In the genomic region with DNA sequence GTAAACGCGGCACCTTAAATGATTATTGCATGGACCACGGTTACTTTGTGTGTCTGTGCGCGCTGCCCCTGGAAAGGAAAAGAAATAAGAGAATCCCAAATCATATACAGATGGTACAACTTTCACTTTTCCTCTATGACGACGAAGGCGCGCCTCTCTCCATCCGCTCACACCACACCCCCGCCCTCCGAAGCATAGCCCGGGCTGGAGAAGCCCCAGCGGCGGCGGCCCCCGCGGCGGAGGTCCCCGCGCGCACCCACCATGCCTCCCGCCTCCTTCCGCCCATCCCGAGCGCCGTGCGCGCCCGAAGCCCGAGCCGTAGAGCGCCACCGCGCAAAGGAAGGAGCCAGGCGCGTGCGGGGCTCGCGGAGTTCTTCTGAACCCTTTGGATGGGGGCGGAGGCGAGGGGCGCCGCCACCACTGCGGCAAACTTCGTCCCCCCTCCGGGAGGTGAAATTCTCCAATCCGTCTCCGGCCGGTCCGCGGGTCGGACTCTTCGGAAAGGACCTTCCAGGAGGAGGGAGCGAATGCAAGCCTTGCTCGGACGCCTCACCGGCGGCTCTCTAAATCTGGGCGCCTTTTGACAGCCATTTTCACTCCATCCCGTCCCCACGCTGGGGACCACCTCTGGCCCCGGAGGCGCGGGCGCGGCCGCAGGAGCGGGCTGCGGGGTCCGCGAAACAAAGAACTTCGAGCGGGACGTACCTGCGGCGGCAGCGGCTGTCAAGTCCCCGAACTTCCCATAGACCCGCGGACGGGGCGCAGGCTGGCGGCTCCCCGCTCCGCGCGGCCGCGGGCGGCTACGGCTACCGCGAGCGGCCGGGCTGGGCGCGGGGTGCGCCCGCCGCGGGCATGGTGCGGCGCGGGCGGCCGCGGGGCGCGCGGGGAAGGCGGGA, we compare ENCODE assay signal across 8 cellular contexts. TPM values are rescaled to one million over a fixed set of nuclear protein-coding genes. Genes with fewer than 3 reads are reported as not detected.
A peak's percentile ranks its signal among the peaks of the same experiment; 100 is the strongest.
DNase-seq lines count a peak whose midpoint lies in the region; ATAC-seq and TF ChIP-seq lines count a peak whose summit lies in the region.

No MANE protein-coding gene starts in this region.

- ATAC-seq in activated T-cell treated with anti-CD3 and anti-CD28 coated beads, Interleukin-2, amount 50 U/mL, for 4 hours = peak; percentile 42 to 53
- ATAC-seq in HG03103 (IDR thresholded peaks at IDR 0.05; ENCODE audit: low read depth, unreplicated experiment) = peak; percentile 31

- H3K4me3 Mint-ChIP-seq in activated T-cell treated with anti-CD3 and anti-CD28 coated beads, Interleukin-2, amount 50 U/mL, for 4 hours = peak overlapping the region; percentile 16

- H3K27ac ChIP-seq in osteoblast (ENCODE audit: low read depth, low read length) = peak overlapping the region; percentile 72

- H3K9me3 ChIP-seq in osteoblast (ENCODE audit: low read depth, low read length) = no peaks in the 10 kb centered on the region

- H3K36me3 Mint-ChIP-seq in activated T-cell treated with anti-CD3 and anti-CD28 coated beads, Interleukin-2, amount 50 U/mL, for 4 hours (ENCODE audit: insufficient read depth) = no peaks in the 10 kb centered on the region

- peak overlapping the region; percentile 90 for H3K4me2 ChIP-seq in osteoblast (ENCODE audit: insufficient read depth, low read length)

- H3K4me1 ChIP-seq in osteoblast (ENCODE audit: insufficient read depth, low read length) = peaks cover 48% of the 10 kb centered on the region

- no peaks in the 10 kb centered on the region for H3K36me3 ChIP-seq in osteoblast (ENCODE audit: insufficient read depth, low read length)

- H4K20me1 ChIP-seq in osteoblast (ENCODE audit: insufficient read depth, low read length) = peaks cover 8% of the 10 kb centered on the region

- H3K9me3 Mint-ChIP-seq in activated T-cell treated with anti-CD3 and anti-CD28 coated beads, Interleukin-2, amount 50 U/mL, for 4 hours = no peaks in the 10 kb centered on the region

- no peak for DNase-seq in activated T-cell treated with anti-CD3 and anti-CD28 coated beads, Interleukin-2, amount 50 U/mL, for 4 hours
- DNase-seq in activated T-cell treated with anti-CD3 and anti-CD28 coated beads for 4 hours (no peak), glomerular visceral epithelial cell (ENCODE audit: extremely low spot score) (peak; percentile 62), osteoblast (ENCODE audit: insufficient read length, low spot score, missing footprints) (peak; percentile 96), cerebellar cortex (ENCODE audit: low spot score) (no peak), NCI-H2196 (lab: John Stamatoyannopoulos, UW; ENCODE audit: unreplicated experiment) (no peak)
- peak; percentile 26 to 29 for DNase-seq in activated T-cell treated with anti-CD3 and anti-CD28 coated beads, Interleukin-2, amount 50 U/mL, for 48 hours

- peaks cover 42% of the 10 kb centered on the region for H3K79me2 ChIP-seq in osteoblast (ENCODE audit: insufficient read depth, low read length)

- peaks cover 50% of the 10 kb centered on the region for H3K27me3 Mint-ChIP-seq in activated T-cell treated with anti-CD3 and anti-CD28 coated beads, Interleukin-2, amount 50 U/mL, for 4 hours (ENCODE audit: low read depth)

- peak overlapping the region; percentile 92 for H3K4me3 ChIP-seq in osteoblast (ENCODE audit: insufficient read depth, low read length)

- H2AFZ ChIP-seq in osteoblast (ENCODE audit: low read length) = peak overlapping the region; percentile 89

- H3K27me3 ChIP-seq in osteoblast (ENCODE audit: insufficient read depth, low read length) = no peaks in the 10 kb centered on the region

- TF ChIP-seq CTCF in osteoblast (IDR thresholded peaks at IDR 0.05; ENCODE audit: extremely low read depth, low read depth, low read length) = no peak

- peaks cover 10% of the 10 kb centered on the region for H3K4me1 Mint-ChIP-seq in activated T-cell treated with anti-CD3 and anti-CD28 coated beads, Interleukin-2, amount 50 U/mL, for 4 hours (ENCODE audit: low read depth)

RNA-seq across cellular contexts. Expression of gene GLI3, which starts 0.5 kb away (rescaled TPM):
- under 1 TPM; 0.03 to 0.24 (median 0.13) TPM for total RNA-seq in activated T-cell treated with anti-CD3 and anti-CD28 coated beads, Interleukin-2, amount 50 U/mL, for 4 hours
- total RNA-seq in osteoblast = 10.9 and 11.9 TPM in 2 replicates

Comparison
In these comparisons a context has a peak if more than half of its experiments do, and no peak if none do; other contexts are left out.
1. DNase-seq: peak in activated T-cell treated with anti-CD3 and anti-CD28 coated beads, Interleukin-2, amount 50 U/mL, for 48 hours (2 of 2), glomerular visceral epithelial cell (single experiment) and osteoblast (single experiment); none in activated T-cell treated with anti-CD3 and anti-CD28 coated beads, Interleukin-2, amount 50 U/mL, for 4 hours (single experiment), activated T-cell treated with anti-CD3 and anti-CD28 coated beads for 4 hours (single experiment), cerebellar cortex (single experiment) and NCI-H2196 (single experiment).